ENCODE assay signal across 8 cellular contexts in the genomic region with DNA sequence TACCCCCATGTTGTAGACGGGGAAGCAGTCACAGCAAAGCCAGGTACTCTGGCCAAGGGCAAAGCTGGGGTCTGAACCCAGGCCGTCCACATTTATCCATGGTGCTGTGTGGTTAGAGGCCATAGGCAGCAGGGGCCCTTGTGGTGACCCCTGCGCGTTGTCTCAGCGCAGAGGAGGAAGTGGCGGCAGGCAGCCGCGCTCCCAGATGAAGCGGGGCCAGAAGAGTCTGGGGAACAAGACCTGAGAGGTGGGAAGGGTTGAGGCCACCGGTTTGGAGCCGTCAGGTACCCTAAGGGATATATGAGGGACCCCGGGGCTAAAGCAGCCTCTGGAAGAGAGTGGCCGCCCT. TPM values are rescaled to one million over a fixed set of nuclear protein-coding genes. Genes with fewer than 3 reads are reported as not detected.
DNase-seq lines count a peak whose midpoint lies in the region; ATAC-seq and TF ChIP-seq lines count a peak whose summit lies in the region.

No MANE protein-coding gene starts in this region.

- peaks cover 14% of the 10 kb centered on the region for H3K4me1 Mint-ChIP-seq in activated CD4-positive, alpha-beta memory T cell treated with anti-CD3 and anti-CD28 coated beads for 36 hours (ENCODE audit: low read depth)
- peaks cover 7% of the 10 kb centered on the region for H3K4me1 Mint-ChIP-seq in osteocyte (ENCODE audit: unreplicated experiment)

- POLR2A ChIA-PET in activated CD4-positive, alpha-beta memory T cell treated with anti-CD3 and anti-CD28 coated beads for 36 hours (lab: Charles Lee): no interaction called here

- intact Hi-C loops in activated CD4-positive, alpha-beta memory T cell treated with anti-CD3 and anti-CD28 coated beads for 36 hours (cut with micrococcal nuclease): loop anchor here (1.0 to 10.0 kb wide), 2 partner anchors 32 to 332 kb away; partner anchors contain the start of genes MAPRE2 and ZNF24

- H3K4me3 ChIP-seq in GM12865 (ENCODE audit: low read depth, low read length): peak overlapping the region; percentile 61
- peak overlapping the region; percentile 65 for H3K4me3 ChIP-seq in Jurkat, Clone E6-1 (ENCODE audit: low read length)
- peak overlapping the region; percentile 78 for H3K4me3 ChIP-seq in fibroblast of villous mesenchyme (ENCODE audit: low read depth, low read length)

- H3K9me3 Mint-ChIP-seq in activated CD4-positive, alpha-beta memory T cell treated with anti-CD3 and anti-CD28 coated beads for 36 hours: no peaks in the 10 kb centered on the region
- peaks cover 4% of the 10 kb centered on the region for H3K9me3 Mint-ChIP-seq in osteocyte (ENCODE audit: unreplicated experiment)

- CTCF ChIA-PET in activated CD4-positive, alpha-beta memory T cell treated with anti-CD3 and anti-CD28 coated beads for 36 hours (lab: Charles Lee): interaction anchor here (1.5 kb wide), 1 partner anchor 21 kb away, joined by 4 read pairs; no protein-coding TSS in a partner anchor

- H3K36me3 Mint-ChIP-seq in activated CD4-positive, alpha-beta memory T cell treated with anti-CD3 and anti-CD28 coated beads for 36 hours: no peaks in the 10 kb centered on the region
- no peaks in the 10 kb centered on the region for H3K36me3 Mint-ChIP-seq in osteocyte (ENCODE audit: unreplicated experiment)

- H3K27ac Mint-ChIP-seq in activated CD4-positive, alpha-beta memory T cell treated with anti-CD3 and anti-CD28 coated beads for 36 hours: no peak overlapping the region
- H3K27ac Mint-ChIP-seq in osteocyte (ENCODE audit: unreplicated experiment): peak overlapping the region; percentile 15

- no peak for TF ChIP-seq CTCF in GM12865 (IDR thresholded peaks at IDR 0.05; ENCODE audit: insufficient read depth, low read depth, low read length, missing control alignments)
- TF ChIP-seq CTCF in fibroblast of villous mesenchyme (IDR thresholded peaks at IDR 0.05; ENCODE audit: insufficient read depth, low read depth, low read length): no peak
- TF ChIP-seq CTCF in osteocyte (IDR thresholded peaks at IDR 0.05): no peak

- peak; percentile 55 for ATAC-seq in GM21529 (IDR thresholded peaks at IDR 0.05; ENCODE audit: unreplicated experiment)

- in situ Hi-C loops in ACHN (cut with HindIII; ENCODE audit: low pct_ligation_motif_present, low pct_unique_long_range_greater_than_20kb, low sequenced_read_pairs): no loop called here

- peak; percentile 32 for DNase-seq in GM12865 (ENCODE audit: low read depth)
- no peak for DNase-seq in Jurkat, Clone E6-1 (ENCODE audit: low read depth, low spot score)
- DNase-seq in activated CD4-positive, alpha-beta memory T cell treated with anti-CD3 and anti-CD28 coated beads for 36 hours: peak; percentile 45
- DNase-seq in fibroblast of villous mesenchyme (ENCODE audit: low read depth): no peak
- no peak for DNase-seq in osteocyte (ENCODE audit: extremely low spot score, unreplicated experiment)
- DNase-seq in pons (ENCODE audit: low spot score): no peak
- DNase-seq in ACHN: no peak

- H3K4me3 Mint-ChIP-seq in activated CD4-positive, alpha-beta memory T cell treated with anti-CD3 and anti-CD28 coated beads for 36 hours: peak overlapping the region; percentile 72
- H3K4me3 Mint-ChIP-seq in osteocyte (ENCODE audit: unreplicated experiment): peak overlapping the region; percentile 73

- no peaks in the 10 kb centered on the region for H3K27me3 Mint-ChIP-seq in activated CD4-positive, alpha-beta memory T cell treated with anti-CD3 and anti-CD28 coated beads for 36 hours
- H3K27me3 Mint-ChIP-seq in osteocyte (ENCODE audit: unreplicated experiment): peaks cover 19% of the 10 kb centered on the region

RNA-seq across cellular contexts. Expression of gene ZNF396, which starts 0.8 kb away (rescaled TPM):
- 2.3 TPM for polyA plus RNA-seq in Jurkat, Clone E6-1 (2012; ENCODE audit: insufficient read depth, insufficient read length)
- 1 to 10 TPM in 1 of 2 experiments, under 1 TPM in 1; 0.93 to 1.6 TPM for total RNA-seq in activated CD4-positive, alpha-beta memory T cell treated with anti-CD3 and anti-CD28 coated beads for 36 hours
- total RNA-seq in fibroblast of villous mesenchyme: 0.64 and 1.3 TPM in 2 replicates
- 1.9 and 2.2 TPM in 2 replicates for total RNA-seq in osteocyte

RNA-seq across cellular contexts. Expression of gene ZNF24, which starts 32.1 kb away (rescaled TPM):
- 24.8 TPM for polyA plus RNA-seq in Jurkat, Clone E6-1 (2012; ENCODE audit: insufficient read depth, insufficient read length)
- total RNA-seq in activated CD4-positive, alpha-beta memory T cell treated with anti-CD3 and anti-CD28 coated beads for 36 hours: 10 to 100 TPM; 40.6 to 48.6 TPM
- 23.8 and 41.0 TPM in 2 replicates for total RNA-seq in fibroblast of villous mesenchyme
- 42.5 and 43.2 TPM in 2 replicates for total RNA-seq in osteocyte

Comparison
In these comparisons a context has a peak if more than half of its experiments do, and no peak if none do; other contexts are left out.
1. DNase-seq: peak in GM12865 (single experiment) and activated CD4-positive, alpha-beta memory T cell treated with anti-CD3 and anti-CD28 coated beads for 36 hours (single experiment); none in Jurkat, Clone E6-1 (single experiment), fibroblast of villous mesenchyme (single experiment), osteocyte (single experiment), pons (single experiment) and ACHN (single experiment).
2. Peak in every context shown above with its lines, with median percentiles within 50 percentile points of each other: H3K4me3 ChIP-seq.